ENCODE assay signal across 12 cellular contexts in the genomic region with DNA sequence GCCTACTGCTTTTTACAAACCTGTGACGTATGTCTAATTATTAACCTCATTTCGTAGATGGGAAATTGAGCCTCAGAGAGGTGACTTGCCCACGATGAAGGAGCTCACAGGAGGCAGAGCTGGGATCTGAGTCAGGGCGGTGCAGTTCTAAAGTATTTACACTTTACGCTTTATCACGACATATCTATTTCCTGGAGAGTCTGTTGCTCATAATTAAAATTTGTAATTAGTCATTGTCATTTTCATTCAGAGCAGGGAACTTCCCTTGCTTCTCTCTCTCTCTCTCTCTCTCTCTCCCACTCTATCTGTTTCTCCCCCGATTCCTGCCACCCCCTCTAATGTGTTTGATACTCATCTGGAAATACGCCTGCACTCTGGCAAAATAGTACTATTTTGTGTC. TPM values are rescaled to one million over a fixed set of nuclear protein-coding genes. Genes with fewer than 3 reads are reported as not detected.
DNase-seq lines count a peak whose midpoint lies in the region; ATAC-seq and TF ChIP-seq lines count a peak whose summit lies in the region.
"Had no signal": no experiment of that assay in that cellular context is flagged by ENCODE, and none has a peak within 500 bp of the region (broad histone marks: within the 10 kb centered on the region; RNA-seq: fewer than 3 reads in every experiment).

No MANE protein-coding gene starts in this region.

- peak overlapping the region; percentile 29 for H3K4me3 Mint-ChIP-seq in activated T-cell treated with anti-CD3 and anti-CD28 coated beads, Interleukin-2, amount 50 U/mL, for 24 hours
- H3K4me3 Mint-ChIP-seq: endodermal cell had no signal

- ATAC-seq in GM18511 (IDR thresholded peaks at IDR 0.05; ENCODE audit: unreplicated experiment) = no peak

- H3K27me3 ChIP-seq in dorsolateral prefrontal cortex = no peaks in the 10 kb centered on the region
- H3K27me3 ChIP-seq: ascending aorta, spleen had no signal

- peak overlapping the region in 24 of 59 donors; percentile 0 to 44 (median 26) for H3K4me3 ChIP-seq in dorsolateral prefrontal cortex
- H3K4me3 ChIP-seq in coronary artery = no peak overlapping the region
- H3K4me3 ChIP-seq: ascending aorta, spleen had no signal

- DNase-seq in activated T-cell treated with anti-CD3 and anti-CD28 coated beads, Interleukin-2, amount 50 U/mL, for 24 hours = no peak
- no peak for DNase-seq in activated T-cell treated with anti-CD3 and anti-CD28 coated beads, Interleukin-2, amount 50 U/mL, for 1 hour
- DNase-seq in RKO (ENCODE audit: low spot score) = peak; percentile 64
- DNase-seq in dorsolateral prefrontal cortex = peak in 1 of 10 donors; percentile 35
- DNase-seq in stimulated activated CD4-positive, alpha-beta T cell treated with anti-CD3 and anti-CD28 coated beads, Interleukin-1b, Interleukin-23, amount 100 ng/mL, for 48 hours = peak; percentile 52
- DNase-seq in NCI-H526 (lab: John Stamatoyannopoulos, UW) = no peak
- DNase-seq in coronary artery (ENCODE audit: low spot score) = no peak
- DNase-seq: endodermal cell, spleen had no signal

- intact Hi-C loops in dorsolateral prefrontal cortex (cut with DNase I) = loop anchor here in 1 of 2 donors (2.0 kb wide), 1 partner anchor 13 kb away; no protein-coding TSS in a partner anchor

- H3K27me3 Mint-ChIP-seq in activated T-cell treated with anti-CD3 and anti-CD28 coated beads, Interleukin-2, amount 50 U/mL, for 24 hours = peaks cover 2% of the 10 kb centered on the region

- peaks cover 22% of the 10 kb centered on the region for H3K4me1 Mint-ChIP-seq in activated T-cell treated with anti-CD3 and anti-CD28 coated beads, Interleukin-2, amount 50 U/mL, for 24 hours (ENCODE audit: low read depth)
- H3K4me1 Mint-ChIP-seq: endodermal cell had no signal

- H3K27ac Mint-ChIP-seq in activated T-cell treated with anti-CD3 and anti-CD28 coated beads, Interleukin-2, amount 50 U/mL, for 24 hours = peak overlapping the region; percentile 86
- H3K27ac Mint-ChIP-seq: endodermal cell had no signal

- H3K27ac ChIP-seq in dorsolateral prefrontal cortex (peak overlapping the region in 58 of 59 donors; percentile 52 to 99 (median 96)), coronary artery (no peak overlapping the region)
- H3K27ac ChIP-seq: ascending aorta, spleen had no signal

- H3K36me3 Mint-ChIP-seq in activated T-cell treated with anti-CD3 and anti-CD28 coated beads, Interleukin-2, amount 50 U/mL, for 24 hours (ENCODE audit: low read depth) = no peaks in the 10 kb centered on the region

- H3K9me3 Mint-ChIP-seq in activated T-cell treated with anti-CD3 and anti-CD28 coated beads, Interleukin-2, amount 50 U/mL, for 24 hours = no peaks in the 10 kb centered on the region
- H3K9me3 Mint-ChIP-seq: endodermal cell had no signal

- no peak for TF ChIP-seq CTCF in dorsolateral prefrontal cortex (IDR thresholded peaks at IDR 0.05 in 54 of 56, conservative IDR thresholded peaks at IDR 0.05 in 2 of 56; ENCODE audit: low read depth in 1 of 56, partially characterized antibody in 56 of 56)
- no peak for TF ChIP-seq CTCF in coronary artery (IDR thresholded peaks at IDR 0.05)

RNA-seq across cellular contexts. Expression of a gene that starts 5.9 kb away (rescaled TPM):
- 100 to 1,000 TPM in 21 of 120 experiments, 10 to 100 TPM in 92, 1 to 10 TPM in 7; 2.6 to 281 (median 48.8) TPM for total RNA-seq in dorsolateral prefrontal cortex
- total RNA-seq: ascending aorta, lower leg skin had no signal

Comparison
In these comparisons a context has a peak if more than half of its experiments do, and no peak if none do; other contexts are left out.
1. DNase-seq: peak in RKO (single experiment) and stimulated activated CD4-positive, alpha-beta T cell treated with anti-CD3 and anti-CD28 coated beads, Interleukin-1b, Interleukin-23, amount 100 ng/mL, for 48 hours (single experiment); none in activated T-cell treated with anti-CD3 and anti-CD28 coated beads, Interleukin-2, amount 50 U/mL, for 24 hours (single experiment), activated T-cell treated with anti-CD3 and anti-CD28 coated beads, Interleukin-2, amount 50 U/mL, for 1 hour (single experiment), NCI-H526 (0 of 2) and coronary artery (single experiment).
2. H3K27ac ChIP-seq: peak in dorsolateral prefrontal cortex (58 of 59); none in coronary artery (0 of 2).